In genomic region chr4:87042221-87042620, GRCh38 we compare ENCODE assay signal across 20 cellular contexts.
A peak's percentile ranks its signal among the peaks of the same experiment; 100 is the strongest.
DNase-seq lines count a peak whose midpoint lies in the region; ATAC-seq and TF ChIP-seq lines count a peak whose summit lies in the region.
"Had no signal": no experiment of that assay in that cellular context is flagged by ENCODE, and none has a peak within 500 bp of the region (broad histone marks: within the 10 kb centered on the region; RNA-seq: fewer than 3 reads in every experiment).

No MANE protein-coding gene starts in this region.

- H3K36me3 ChIP-seq in rectal smooth muscle tissue (ENCODE audit: control insufficient read depth, insufficient read depth, low read length): peaks cover 6% of the 10 kb centered on the region
- H3K36me3 ChIP-seq in WERI-Rb-1: peaks cover 15% of the 10 kb centered on the region
- peaks cover 7% of the 10 kb centered on the region for H3K36me3 ChIP-seq in upper lobe of right lung

- H3K4me3 Mint-ChIP-seq in effector memory CD8-positive, alpha-beta T cell: peak overlapping the region in 1 of 2 donors; percentile 5
- H3K4me3 Mint-ChIP-seq: B cell had no signal

- H3K9me3 ChIP-seq in WERI-Rb-1 (ENCODE audit: severe bottlenecking) (no peaks in the 10 kb centered on the region), upper lobe of right lung (no peaks in the 10 kb centered on the region)
- H3K9me3 ChIP-seq: pancreas had no signal

- no peaks in the 10 kb centered on the region for H3K27me3 Mint-ChIP-seq in effector memory CD8-positive, alpha-beta T cell
- H3K27me3 Mint-ChIP-seq: B cell had no signal

- H3K4me1 Mint-ChIP-seq in effector memory CD8-positive, alpha-beta T cell (ENCODE audit: low read depth in 2 of 2): peaks cover 29 to 37% of the 10 kb centered on the region in 2 donors

- H3K27ac ChIP-seq in rectal smooth muscle tissue (ENCODE audit: low read depth, low read length) (peak overlapping the region; percentile 43), WERI-Rb-1 (no peak overlapping the region), upper lobe of right lung (no peak overlapping the region)
- H3K27ac ChIP-seq: 22Rv1 had no signal

- H3K4me1 ChIP-seq in rectal smooth muscle tissue (ENCODE audit: control insufficient read depth, insufficient read depth, low read length) (peaks cover 49% of the 10 kb centered on the region), upper lobe of right lung (peaks cover 73% of the 10 kb centered on the region)

- no peak for ATAC-seq in effector memory CD8-positive, alpha-beta T cell (replicated peaks)
- no peak for ATAC-seq in upper lobe of right lung

- H3K9me3 Mint-ChIP-seq in effector memory CD8-positive, alpha-beta T cell: no peaks in the 10 kb centered on the region

- peaks cover 14% of the 10 kb centered on the region for H3K36me3 Mint-ChIP-seq in effector memory CD8-positive, alpha-beta T cell (ENCODE audit: insufficient read depth)

- H3K27me3 ChIP-seq in rectal smooth muscle tissue (ENCODE audit: control insufficient read depth, insufficient read depth, low read length) (no peaks in the 10 kb centered on the region), WERI-Rb-1 (ENCODE audit: insufficient read depth, low read depth, severe bottlenecking) (no peaks in the 10 kb centered on the region), upper lobe of right lung (no peaks in the 10 kb centered on the region)
- H3K27me3 ChIP-seq: pancreas had no signal

- no peak for TF ChIP-seq CTCF in WERI-Rb-1 (IDR thresholded peaks at IDR 0.05; ENCODE audit: low read depth, low read length)
- no peak for TF ChIP-seq CTCF in upper lobe of right lung (IDR thresholded peaks at IDR 0.05)
- no peak for TF ChIP-seq CTCF in GM10266 (IDR thresholded peaks at IDR 0.05; ENCODE audit: control insufficient read depth, insufficient read depth, low read depth, missing control alignments)

- intact Hi-C loops in upper lobe of right lung (cut with DNase I): no loop called here

- H3K4me3 ChIP-seq in rectal smooth muscle tissue (ENCODE audit: low read length): no peak overlapping the region
- no peak overlapping the region for H3K4me3 ChIP-seq in WERI-Rb-1 (ENCODE audit: low read depth, low read length)
- no peak overlapping the region for H3K4me3 ChIP-seq in upper lobe of right lung
- H3K4me3 ChIP-seq: pancreas had no signal

- H3K9ac ChIP-seq in rectal smooth muscle tissue (ENCODE audit: low read length): no peak overlapping the region

- H3K27ac Mint-ChIP-seq in effector memory CD8-positive, alpha-beta T cell: peak overlapping the region; percentile 64 to 69
- H3K27ac Mint-ChIP-seq: B cell had no signal

- DNase-seq in NCI-H82 (lab: John Stamatoyannopoulos, UW) (peak; percentile 22), NCI-H82 treated with DMSO at 0.1 percent for 48 hours (lab: John Stamatoyannopoulos, UW; ENCODE audit: unreplicated experiment) (no peak), HT1080 (ENCODE audit: low read depth) (peak; percentile 7), WERI-Rb-1 (no peak), upper lobe of right lung (no peak), GM10266 (ENCODE audit: extremely low spot score) (no peak)
- DNase-seq in effector memory CD8-positive, alpha-beta T cell: no peak
- DNase-seq: activated effector memory CD4-positive, alpha-beta T cell treated with Interleukin-2 at 50 U/mL for 16 hours; Calu3; foreskin fibroblast; NCI-H1105; NCI-H2081 treated with DMSO at 0.1 percent for 48 hours; NCI-H510A; pancreas; SIG-M5; small intestine; stimulated activated CD4-positive, alpha-beta T cell treated with anti-CD3 and anti-CD28 coated beads, Interleukin-4, amount 100 ng/mL, for 24 hours had no signal

Comparison
In these comparisons a context has a peak if more than half of its experiments do, and no peak if none do; other contexts are left out.
1. DNase-seq: peak in NCI-H82 (single experiment) and HT1080 (single experiment); none in NCI-H82 treated with DMSO at 0.1 percent for 48 hours (single experiment), effector memory CD8-positive, alpha-beta T cell (0 of 3), WERI-Rb-1 (single experiment), upper lobe of right lung (single experiment) and GM10266 (single experiment).